9 cellular contexts compared by ENCODE assay signal in the genomic region with DNA sequence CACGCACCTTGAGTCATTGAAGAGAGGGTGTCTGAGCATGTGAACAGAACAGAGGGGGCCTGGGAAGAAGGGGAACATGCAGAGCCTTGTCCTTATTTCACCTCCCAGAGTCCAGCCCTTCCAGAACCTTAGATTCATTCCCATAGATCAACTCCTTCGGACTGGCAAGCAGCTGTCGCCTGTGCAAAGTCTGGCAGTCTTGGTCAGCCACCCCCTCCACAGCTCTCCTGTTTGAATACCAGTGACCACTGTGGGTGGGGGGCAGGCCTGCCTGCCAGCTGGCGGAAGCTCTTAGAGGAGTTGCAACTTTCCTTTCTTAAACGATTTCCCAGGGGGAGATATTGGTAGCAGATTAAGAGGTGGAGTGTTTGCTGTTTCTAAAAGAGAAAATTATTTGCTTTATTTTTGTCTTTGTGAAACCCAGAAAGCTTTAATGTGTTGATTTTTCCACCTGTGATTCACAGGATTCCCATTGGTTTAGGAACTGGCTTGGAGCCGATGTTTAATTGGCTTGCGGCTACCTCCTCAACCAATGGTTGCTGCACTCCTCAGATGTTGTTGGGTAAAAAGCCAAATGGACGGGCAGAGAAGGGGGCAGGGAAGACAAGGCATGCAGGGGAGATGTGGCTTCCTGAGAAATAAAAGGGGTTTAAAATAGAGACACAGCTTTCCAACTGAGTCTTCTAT.
DNase-seq lines count a peak whose midpoint lies in the region; ATAC-seq and TF ChIP-seq lines count a peak whose summit lies in the region.
"Had no signal": no experiment of that assay in that cellular context is flagged by ENCODE, and none has a peak within 500 bp of the region (broad histone marks: within the 10 kb centered on the region; RNA-seq: fewer than 3 reads in every experiment).

No MANE protein-coding gene starts in this region.

- no peak for ATAC-seq in GM21381 (IDR thresholded peaks at IDR 0.05; ENCODE audit: unreplicated experiment)

- peaks cover 3% of the 10 kb centered on the region for H3K9me3 Mint-ChIP-seq in type B pancreatic cell

- POLR2A ChIA-PET in HEK293T (lab: Yijun Ruan, JAX), result no interaction called here

- TF ChIP-seq CTCF in GM13976 (IDR thresholded peaks at IDR 0.05; ENCODE audit: borderline replicate concordance, control extremely low read depth, extremely low read depth, insufficient read depth, missing control alignments) (no peak), type B pancreatic cell (conservative IDR thresholded peaks at IDR 0.05) (no peak)

- no peaks in the 10 kb centered on the region for H3K9me3 ChIP-seq in SJCRH30 (replicated peaks)

- no peaks in the 10 kb centered on the region for H3K4me1 ChIP-seq in SJCRH30

- peaks cover 11% of the 10 kb centered on the region for H3K4me1 Mint-ChIP-seq in type B pancreatic cell (ENCODE audit: unreplicated experiment)

- in situ Hi-C loops in ACHN (cut with HindIII; ENCODE audit: low pct_ligation_motif_present, low pct_unique_long_range_greater_than_20kb, low sequenced_read_pairs), result no loop called here
- in situ Hi-C loops in GM13976 (cut with MboI; ENCODE audit: low sequenced_read_pairs, unreplicated experiment), result no loop called here

- DNase-seq in ACHN (peak; percentile 77), HEK293T (ENCODE audit: extremely low spot score) (peak; percentile 74), SJCRH30 (peak; percentile 25 to 45), iPS-NIHi11 (ENCODE audit: low spot score) (peak; percentile 74), D341Med (ENCODE audit: low spot score) (no peak), GM13976 (ENCODE audit: low spot score) (no peak), type B pancreatic cell (ENCODE audit: extremely low spot score, unreplicated experiment) (no peak)

- H3K4me3 Mint-ChIP-seq in type B pancreatic cell, result no peak overlapping the region

- CTCF ChIA-PET in HEK293T (lab: Yijun Ruan, JAX), result interaction anchor here (0.7 to 1.2 kb wide), 2 partner anchors 89 to 468 kb away, joined by 3 to 4 read pairs; no protein-coding TSS in a partner anchor

- no peak overlapping the region for H3K27ac ChIP-seq in SJCRH30
- H3K27ac ChIP-seq: SK-N-MC had no signal

- no peak overlapping the region for H3K4me3 ChIP-seq in SJCRH30
- H3K4me3 ChIP-seq: SK-N-MC had no signal

- no peak overlapping the region for H3K27ac Mint-ChIP-seq in type B pancreatic cell

- H3K36me3 ChIP-seq in SJCRH30, result no peaks in the 10 kb centered on the region

- H3K27me3 ChIP-seq in SJCRH30, result no peaks in the 10 kb centered on the region

- H3K27me3 Mint-ChIP-seq in type B pancreatic cell, result no peaks in the 10 kb centered on the region

- H3K36me3 Mint-ChIP-seq in type B pancreatic cell, result no peaks in the 10 kb centered on the region

TF ChIP-seq in HEK293T, 16 proteins besides CTCF, POLR2A, EP300 and RAD21:
- no peak for TF ChIP-seq FOXA1 (IDR thresholded peaks at IDR 0.05)
- no peak for TF ChIP-seq TARDBP (IDR thresholded peaks at IDR 0.05)

Comparison
In these comparisons a context has a peak if more than half of its experiments do, and no peak if none do; other contexts are left out.
1. DNase-seq: peak in ACHN (single experiment), HEK293T (single experiment), SJCRH30 (2 of 2) and iPS-NIHi11 (single experiment); none in D341Med (single experiment), GM13976 (single experiment) and type B pancreatic cell (single experiment).